Comparison of ENCODE assay signal across 20 cellular contexts in genomic region chr10:6487919-6488318, GRCh38.
DNase-seq lines count a peak whose midpoint lies in the region; ATAC-seq, FAIRE-seq and TF ChIP-seq lines count a peak whose summit lies in the region.
"Had no signal": no experiment of that assay in that cellular context is flagged by ENCODE, and none has a peak within 500 bp of the region (broad histone marks: within the 10 kb centered on the region; RNA-seq: fewer than 3 reads in every experiment).

No MANE protein-coding gene starts in this region.

- no peaks in the 10 kb centered on the region for H3K79me2 ChIP-seq in HepG2 (ENCODE audit: insufficient read depth, low read length)

- intact Hi-C loops in HepG2 (cut with micrococcal nuclease; ENCODE audit: unreplicated experiment): no loop called here
- intact Hi-C loops in right lobe of liver (cut with DNase I): no loop called here
- intact Hi-C loops in A673 (cut with micrococcal nuclease; ENCODE audit: unreplicated experiment): no loop called here

- peak overlapping the region in 1 of 2 donors; percentile 63 for H3K27ac Mint-ChIP-seq in effector memory CD8-positive, alpha-beta T cell

- TF ChIP-seq RAD21 in HepG2 (CRISPR knock-in tag; IDR thresholded peaks at IDR 0.05): no peak

- FAIRE-seq in HepG2 (lab: Jason Lieb, UNC): no peak
- FAIRE-seq: D721Med, G401.6, GM12892, GM18507 had no signal

- no peak overlapping the region for H3K4me2 ChIP-seq in HepG2 (ENCODE audit: low read depth, low read length)

- no peak overlapping the region for H3K27ac ChIP-seq in HepG2 (ENCODE audit: extremely low read length, insufficient read depth, low read length)
- no peak overlapping the region for H3K27ac ChIP-seq in right lobe of liver
- no peak overlapping the region for H3K27ac ChIP-seq in A673 (ENCODE audit: low read depth, low read length, poor library complexity, severe bottlenecking)
- H3K27ac ChIP-seq: GM23248, HL-60 had no signal

- peaks cover 86% of the 10 kb centered on the region for H3K36me3 Mint-ChIP-seq in effector memory CD8-positive, alpha-beta T cell (ENCODE audit: insufficient read depth)

- peaks cover 43 to 73% of the 10 kb centered on the region in 2 donors for H3K4me1 Mint-ChIP-seq in effector memory CD8-positive, alpha-beta T cell (ENCODE audit: low read depth in 2 of 2)

- TF ChIP-seq POLR2A in HepG2 (IDR thresholded peaks at IDR 0.05; ENCODE audit: insufficient read depth in 1 of 2, low read depth in 2 of 2, low read length in 2 of 2) (no peak), right lobe of liver (IDR thresholded peaks at IDR 0.05) (no peak), erythroblast (IDR thresholded peaks at IDR 0.05; ENCODE audit: low read length) (no peak)

- POLR2A ChIA-PET in HepG2 (lab: Yijun Ruan, JAX): no interaction called here
- POLR2A ChIA-PET in A673 (lab: Charles Lee; ENCODE audit: low non-redundant PET): no interaction called here

- no peaks in the 10 kb centered on the region for H3K9me3 Mint-ChIP-seq in effector memory CD8-positive, alpha-beta T cell
- H3K9me3 Mint-ChIP-seq: CD4-positive, CD25-positive, alpha-beta regulatory T cell had no signal

- no peaks in the 10 kb centered on the region for H3K27me3 Mint-ChIP-seq in effector memory CD8-positive, alpha-beta T cell
- H3K27me3 Mint-ChIP-seq: CD4-positive, CD25-positive, alpha-beta regulatory T cell had no signal

- H3K4me3 ChIP-seq in HepG2 (replicated peaks in 1 of 3; ENCODE audit: insufficient read depth in 1 of 3, low read depth in 2 of 3, low read length in 3 of 3) (no peak overlapping the region), right lobe of liver (no peak overlapping the region), A673 (ENCODE audit: low read depth, low read length, poor library complexity, severe bottlenecking) (no peak overlapping the region)
- H3K4me3 ChIP-seq: GM23248, HAP-1 had no signal

- H3K9ac ChIP-seq in HepG2 (ENCODE audit: insufficient read depth, low read depth, low read length): no peak overlapping the region
- H3K9ac ChIP-seq: GM23248 had no signal

- no peak overlapping the region for H3K4me3 Mint-ChIP-seq in effector memory CD8-positive, alpha-beta T cell

- no TSS peak for BruUV-seq in HepG2 (replicated peaks; lab: Mats Ljungman, UMichigan)
- BruUV-seq in A673 (replicated peaks; lab: Mats Ljungman, UMichigan): no TSS peak

- H3K36me3 ChIP-seq in HepG2 (replicated peaks in 1 of 2; ENCODE audit: control insufficient read depth in 1 of 2, insufficient read depth in 2 of 2, low read length in 2 of 2) (no peaks in the 10 kb centered on the region), right lobe of liver (no peaks in the 10 kb centered on the region), A673 (ENCODE audit: insufficient read depth, low read length, poor library complexity, severe bottlenecking) (no peaks in the 10 kb centered on the region)
- H3K36me3 ChIP-seq: BE2C, HAP-1 had no signal

- DNase-seq in HepG2 (ENCODE audit: low spot score) (no peak), right lobe of liver (no peak), amniotic epithelial cell (ENCODE audit: low read depth) (peak; percentile 36), erythroblast (lab: John Stamatoyannopoulos, UW) (peak; percentile 49 to 61), A673 (ENCODE audit: low spot score) (no peak), dermis blood vessel endothelial cell (no peak)
- DNase-seq in effector memory CD8-positive, alpha-beta T cell: no peak
- DNase-seq: ACHN; BE2C; C1 segment of cervical spinal cord; Caco-2; CD4-positive, CD25-positive, alpha-beta regulatory T cell; GM23248; IMR-90 had no signal

- H3K4me1 ChIP-seq in HepG2 (ENCODE audit: insufficient read depth, low read length) (no peaks in the 10 kb centered on the region), right lobe of liver (no peaks in the 10 kb centered on the region), A673 (ENCODE audit: insufficient read depth, low read length, poor library complexity, severe bottlenecking) (no peaks in the 10 kb centered on the region)
- H3K4me1 ChIP-seq: BE2C, Caco-2, HAP-1 had no signal

- H3K27me3 ChIP-seq in HepG2 (ENCODE audit: control insufficient read depth in 1 of 2, insufficient read depth in 2 of 2, low read length in 2 of 2) (peaks cover 3 to 11% of the 10 kb centered on the region in 2 experiments; a peak in 3 of 5 replicates), right lobe of liver (no peaks in the 10 kb centered on the region), A673 (replicated peaks; ENCODE audit: insufficient read depth, low read depth, low read length, poor library complexity) (peaks cover 88% of the 10 kb centered on the region)
- H3K27me3 ChIP-seq: BE2C had no signal

- ATAC-seq in HepG2 (no peak), right lobe of liver (no peak)
- no peak for ATAC-seq in effector memory CD8-positive, alpha-beta T cell (replicated peaks)

- TF ChIP-seq EP300 in HepG2 (IDR thresholded peaks at IDR 0.05; ENCODE audit: low read depth in 2 of 2, low read length in 2 of 2) (no peak), HepG2 (CRISPR knock-in tag; IDR thresholded peaks at IDR 0.05; ENCODE audit: borderline replicate concordance) (no peak)

- no peak overlapping the region for H2AFZ ChIP-seq in HepG2 (ENCODE audit: low read length)
- H2AFZ ChIP-seq: GM23248 had no signal

- no peaks in the 10 kb centered on the region for H4K20me1 ChIP-seq in HepG2 (ENCODE audit: insufficient read depth, low read length)

- WGBS in HepG2 (ENCODE audit: low lambda C conversion rate): 48% methylated on average over 5 of the region's 5 CpGs
- WGBS in right lobe of liver (ENCODE audit: insufficient coverage, low coverage, low lambda C conversion rate, missing lambda C conversion rate): 72% methylated on average over 5 of the region's 5 CpGs

- H3K9me3 ChIP-seq in HepG2 (ENCODE audit: low read length) (no peaks in the 10 kb centered on the region), right lobe of liver (no peaks in the 10 kb centered on the region), A673 (ENCODE audit: low read depth, low read length, poor library complexity, severe bottlenecking) (no peaks in the 10 kb centered on the region)
- H3K9me3 ChIP-seq: BE2C, Caco-2, HAP-1 had no signal

- TF ChIP-seq CTCF in HepG2 (CRISPR knock-in tag; IDR thresholded peaks at IDR 0.05) (no peak), right lobe of liver (IDR thresholded peaks at IDR 0.05) (no peak), A673 (conservative IDR thresholded peaks at IDR 0.05; ENCODE audit: low read depth, low read length) (no peak)

- in situ Hi-C loops in HepG2 (cut with HindIII; ENCODE audit: extremely low pct_ligation_motif_present, low pct_unique_long_range_greater_than_20kb): no loop called here

- CTCF ChIA-PET in HepG2 (lab: Yijun Ruan, JAX; ENCODE audit: low intra/inter-chr PET ratio, low total read pairs) (no interaction called here), A673 (lab: Charles Lee) (interaction anchor here (0.7 kb wide), 1 partner anchor 542 kb away, joined by 6 read pairs; no protein-coding TSS in a partner anchor)

TF ChIP-seq in HepG2, 621 proteins besides CTCF, POLR2A, EP300 and RAD21:
- TF ChIP-seq ATF7 (IDR thresholded peaks at IDR 0.05) (peak; percentile 49; the same call in 1 of the 2 replicates), ATF7 (CRISPR knock-in tag; IDR thresholded peaks at IDR 0.05) (no peak), RBM22 (optimal IDR thresholded peaks at IDR 0.05; ENCODE audit: low read length) (no peak)

Comparison
In these comparisons a context has a peak if more than half of its experiments do, and no peak if none do; other contexts are left out.
1. DNase-seq: peak in amniotic epithelial cell (single experiment) and erythroblast (2 of 2); none in HepG2 (single experiment), right lobe of liver (0 of 3), effector memory CD8-positive, alpha-beta T cell (0 of 3), A673 (single experiment) and dermis blood vessel endothelial cell (single experiment).